8 cellular contexts compared by ENCODE assay signal in the genomic region with DNA sequence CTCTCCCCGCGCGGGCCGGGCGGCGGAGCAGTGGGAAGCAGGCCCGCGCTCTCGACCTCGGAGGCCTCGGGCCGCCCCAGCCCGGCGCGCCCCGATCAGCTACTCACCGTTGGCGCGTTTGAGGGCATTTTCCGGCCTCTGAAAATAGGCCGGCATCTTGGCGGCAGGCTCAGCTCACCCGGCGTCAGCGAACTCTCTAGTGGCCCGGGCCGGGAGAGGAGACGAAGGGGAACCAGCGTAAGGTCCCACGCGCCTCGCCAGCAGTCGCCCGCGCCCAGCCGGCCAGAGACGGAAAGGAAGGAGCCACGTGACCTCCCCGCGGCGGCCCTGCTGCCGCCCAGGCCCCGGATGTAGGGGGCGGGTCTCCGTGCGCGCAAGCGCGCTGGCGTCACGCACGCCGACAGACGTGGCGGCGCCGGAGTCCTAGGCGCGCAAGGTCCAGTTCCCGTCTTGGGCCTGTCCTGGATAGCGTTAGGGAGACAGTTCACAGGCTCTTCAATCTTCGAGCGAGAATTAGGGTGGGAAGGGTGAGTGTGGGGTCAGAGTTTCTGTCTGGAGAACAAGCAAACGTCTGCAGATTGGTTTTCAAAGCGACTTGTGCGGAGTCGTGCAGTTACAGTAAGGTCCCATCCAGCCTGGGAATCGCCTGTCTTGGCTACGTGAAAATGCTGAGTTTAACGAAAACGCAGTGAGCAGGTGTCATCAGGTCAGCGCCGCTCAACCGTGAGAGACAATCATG. TPM values are rescaled to one million over a fixed set of nuclear protein-coding genes. Genes with fewer than 3 reads are reported as not detected.
DNase-seq lines count a peak whose midpoint lies in the region; ATAC-seq and TF ChIP-seq lines count a peak whose summit lies in the region.

EIF3A (minus strand) TSS at position 297 of the 739 bp plus-strand sequence; CDS start at position 156, 141 bp downstream.

- peaks cover 53% of the 10 kb centered on the region for H3K36me3 Mint-ChIP-seq in activated T-cell treated with anti-CD3 and anti-CD28 coated beads, Interleukin-2, amount 50 U/mL, for 24 hours (ENCODE audit: low read depth)

- H3K27ac Mint-ChIP-seq in activated T-cell treated with anti-CD3 and anti-CD28 coated beads, Interleukin-2, amount 50 U/mL, for 24 hours: peak within 1 kb of the TSS; percentile 97

- H3K4me1 Mint-ChIP-seq in activated T-cell treated with anti-CD3 and anti-CD28 coated beads, Interleukin-2, amount 50 U/mL, for 24 hours (ENCODE audit: low read depth): peaks cover 33% of the 10 kb centered on the region

- no peaks in the 10 kb centered on the region for H3K9me2 ChIP-seq in PC-9 (ENCODE audit: insufficient read depth)

- peak; percentile 86 for ATAC-seq in GM21423 (IDR thresholded peaks at IDR 0.05; ENCODE audit: unreplicated experiment)

- H2AFZ ChIP-seq in PC-9: peak within 1 kb of the TSS; percentile 87

- H3K4me1 ChIP-seq in HUES6 (ENCODE audit: control insufficient read depth, insufficient read depth, low read length) (0 out of 2 replicates have a peak, but pooled peaks cover 5% of the 10 kb centered on the region), PC-9 (replicated peaks; ENCODE audit: insufficient read depth) (peaks cover 10% of the 10 kb centered on the region), esophagus (ENCODE audit: control insufficient read depth in 2 of 2, insufficient read depth in 2 of 2, low read length in 1 of 2) (peaks cover 0 to 2% of the 10 kb centered on the region in 2 donors), mucosa of stomach (ENCODE audit: control insufficient read depth, insufficient read depth, low read length) (peaks cover 12% of the 10 kb centered on the region)

- H3K4me2 ChIP-seq in PC-9: peak within 1 kb of the TSS; percentile 81

- intact Hi-C loops in PC-9 (cut with micrococcal nuclease; ENCODE audit: unreplicated experiment): loop anchor here (2.0 kb wide), 1 partner anchor 20 kb away; no protein-coding TSS in a partner anchor

- DNase-seq in DMS 273 treated with DMSO at 0.1 percent for 48 hours (lab: John Stamatoyannopoulos, UW) (peak; percentile 49), PC-9 (peak; percentile 69 to 87)
- DNase-seq in activated T-cell treated with anti-CD3 and anti-CD28 coated beads, Interleukin-2, amount 50 U/mL, for 24 hours: peak; percentile 95
- peak; percentile 94 for DNase-seq in stimulated activated CD8-positive, alpha-beta memory T cell treated with anti-CD3 and anti-CD28 coated beads, Interleukin-4, amount 100 ng/mL, for 48 hours

- POLR2A ChIA-PET in PC-9 (lab: Charles Lee; ENCODE audit: unreplicated experiment): interaction anchor here (0.6 kb wide), 1 partner anchor 128 kb away, joined by 15 read pairs; no protein-coding TSS in a partner anchor

- H3K79me2 ChIP-seq in PC-9 (ENCODE audit: low read depth): peaks cover 53% of the 10 kb centered on the region

- H3K9ac ChIP-seq in HUES6 (ENCODE audit: low read length) (peak within 1 kb of the TSS; percentile 99), mucosa of stomach (ENCODE audit: low read length) (peak within 1 kb of the TSS; percentile 99)

- H3F3A ChIP-seq in PC-9 (ENCODE audit: insufficient read depth, low read depth): peaks cover 13% of the 10 kb centered on the region

- H3K9me3 ChIP-seq in HUES6 (ENCODE audit: control insufficient read depth, insufficient read depth, low read depth, low read length) (no peaks in the 10 kb centered on the region), PC-9 (ENCODE audit: insufficient read depth, low read depth) (no peaks in the 10 kb centered on the region), esophagus (ENCODE audit: control insufficient read depth in 2 of 2, insufficient read depth in 1 of 2, low read depth in 1 of 2, low read length in 1 of 2) (no peaks in the 10 kb centered on the region), mucosa of stomach (ENCODE audit: control insufficient read depth, low read length) (no peaks in the 10 kb centered on the region)

- no peaks in the 10 kb centered on the region for H3K27me3 Mint-ChIP-seq in activated T-cell treated with anti-CD3 and anti-CD28 coated beads, Interleukin-2, amount 50 U/mL, for 24 hours

- H3K4me3 Mint-ChIP-seq in activated T-cell treated with anti-CD3 and anti-CD28 coated beads, Interleukin-2, amount 50 U/mL, for 24 hours: peak within 1 kb of the TSS; percentile 98

- H3K4me3 ChIP-seq in HUES6 (ENCODE audit: low read depth, low read length) (peak within 1 kb of the TSS; percentile 73), PC-9 (peak within 1 kb of the TSS; percentile 84), esophagus (ENCODE audit: low read depth in 1 of 2, low read length in 2 of 2) (peak within 1 kb of the TSS; percentile 70 to 93), mucosa of stomach (ENCODE audit: low read length) (peak within 1 kb of the TSS; percentile 70)

- TF ChIP-seq CTCF in PC-9 (conservative IDR thresholded peaks at IDR 0.05): no peak

- H3K27ac ChIP-seq in HUES6 (ENCODE audit: low read depth, low read length) (peak within 1 kb of the TSS; percentile 100), PC-9 (peak within 1 kb of the TSS; percentile 78), esophagus (ENCODE audit: low read depth in 2 of 2, low read length in 1 of 2) (peak within 1 kb of the TSS; percentile 93 to 96)

- H3K9me3 Mint-ChIP-seq in activated T-cell treated with anti-CD3 and anti-CD28 coated beads, Interleukin-2, amount 50 U/mL, for 24 hours: no peaks in the 10 kb centered on the region

- H3K27me3 ChIP-seq in HUES6 (ENCODE audit: control insufficient read depth, insufficient read depth, low read length): no peaks in the 10 kb centered on the region
- H3K27me3 ChIP-seq in PC-9 (ENCODE audit: insufficient read depth, low read depth): no peaks in the 10 kb centered on the region
- no peaks in the 10 kb centered on the region for H3K27me3 ChIP-seq in esophagus (ENCODE audit: control insufficient read depth in 1 of 2, insufficient read depth in 2 of 2, low read length in 2 of 2)
- H3K27me3 ChIP-seq in mucosa of stomach (ENCODE audit: control insufficient read depth, insufficient read depth, low read length): no peaks in the 10 kb centered on the region

- no TSS peak for BruUV-seq in PC-9 (replicated peaks; lab: Mats Ljungman, UMichigan)

- peaks cover 40% of the 10 kb centered on the region for H4K20me1 ChIP-seq in PC-9 (ENCODE audit: insufficient read depth)

- WGBS in esophagus, 2 donors: 0% methylated on average over 74 of the region's 74 CpGs

- CTCF ChIA-PET in PC-9 (lab: Charles Lee): no interaction called here

- H3K36me3 ChIP-seq in HUES6 (ENCODE audit: control insufficient read depth, insufficient read depth, low read length) (peaks cover 23% of the 10 kb centered on the region), PC-9 (ENCODE audit: low read depth) (0 out of 2 replicates have a peak, but pooled peaks cover 4% of the 10 kb centered on the region), esophagus (ENCODE audit: control insufficient read depth in 2 of 2, insufficient read depth in 2 of 2, low read length in 1 of 2) (no peaks in the 10 kb centered on the region), mucosa of stomach (ENCODE audit: control insufficient read depth, insufficient read depth, low read length) (no peaks in the 10 kb centered on the region)

RNA-seq across cellular contexts. Expression of gene EIF3A, which starts in this region (rescaled TPM):
- total RNA-seq in PC-9 (2021): 85.5 and 102 TPM in 2 replicates
- 10 to 100 TPM; 32.3 to 51.0 TPM for polyA plus RNA-seq in esophagus

Comparison
In these comparisons a context has a peak if more than half of its experiments do, and no peak if none do; other contexts are left out.
1. Peak in every context shown above with its lines: DNase-seq, ATAC-seq, H3K4me3 ChIP-seq and H3K27ac ChIP-seq.